1 cellular context compared by ENCODE assay signal in genomic region chr14:63493246-63493645, GRCh38.
TF ChIP-seq lines count a peak whose summit lies in the region.

No MANE protein-coding gene starts in this region.

TF ChIP-seq in SK-N-SH, 30 proteins besides CTCF, POLR2A, EP300 and RAD21 (continued from another document):
- no peak for TF ChIP-seq USF1 (IDR thresholded peaks at IDR 0.05; ENCODE audit: borderline replicate concordance, low read depth)
- no peak for TF ChIP-seq TAF1 (IDR thresholded peaks at IDR 0.05; ENCODE audit: borderline replicate concordance, low read depth, low read length)
- peak; percentile 69; the same call in 1 of the 2 replicates for TF ChIP-seq MXI1 (IDR thresholded peaks at IDR 0.05; ENCODE audit: low read depth, low read length)
- TF ChIP-seq REST (IDR thresholded peaks at IDR 0.05; ENCODE audit: low read depth, low read length) = no peak
- peak; percentile 34; the same call in 1 of the 2 replicates for TF ChIP-seq SMC3 (IDR thresholded peaks at IDR 0.05; ENCODE audit: low read depth, low read length)
- no peak for TF ChIP-seq MAX (IDR thresholded peaks at IDR 0.05; ENCODE audit: low read depth)
- TF ChIP-seq FOSL2 (IDR thresholded peaks at IDR 0.05; ENCODE audit: borderline replicate concordance, low read depth) = no peak
- no peak for TF ChIP-seq NRF1 (IDR thresholded peaks at IDR 0.05; ENCODE audit: low read depth, low read length)
- no peak for TF ChIP-seq RCOR1 (IDR thresholded peaks at IDR 0.05; ENCODE audit: low read length)
